Comparison of ENCODE assay signal across 8 cellular contexts in genomic region chrX:119573840-119574393, GRCh38. TPM values are rescaled to one million over a fixed set of nuclear protein-coding genes. Genes with fewer than 3 reads are reported as not detected.
DNase-seq lines count a peak whose midpoint lies in the region; ATAC-seq and TF ChIP-seq lines count a peak whose summit lies in the region.

No MANE protein-coding gene starts in this region.

- BruUV-seq in Calu3 (replicated peaks; lab: Mats Ljungman, UMichigan), result no TSS peak

- peaks cover 11% of the 10 kb centered on the region for H3K4me1 Mint-ChIP-seq in Calu3 (ENCODE audit: low read depth, unreplicated experiment)
- H3K4me1 Mint-ChIP-seq in activated T-helper 1 cell treated with anti-CD3 and anti-CD28 coated beads, Interleukin-12 subunit alpha, Interleukin-12 subunit beta, Interleukin-2, Interleukin-4 antibody, amounts not matched to agents 30 ng/mL and 10 ng/mL and 1 ng/mL, durations not matched to agents 14 hours and 24 hours and 36 hours (ENCODE audit: low read depth), result peaks cover 19% of the 10 kb centered on the region
- H3K4me1 Mint-ChIP-seq in osteocyte (ENCODE audit: unreplicated experiment), result peaks cover 6% of the 10 kb centered on the region

- peak overlapping the region; percentile 92 for H3K4me3 Mint-ChIP-seq in Calu3 (ENCODE audit: low read depth, unreplicated experiment)
- peak overlapping the region; percentile 86 for H3K4me3 Mint-ChIP-seq in activated T-helper 1 cell treated with anti-CD3 and anti-CD28 coated beads, Interleukin-12 subunit alpha, Interleukin-12 subunit beta, Interleukin-2, Interleukin-4 antibody, amounts not matched to agents 30 ng/mL and 10 ng/mL and 1 ng/mL, durations not matched to agents 14 hours and 24 hours and 36 hours
- H3K4me3 Mint-ChIP-seq in osteocyte (ENCODE audit: unreplicated experiment), result peak overlapping the region; percentile 83

- H3K9me3 Mint-ChIP-seq in Calu3 (ENCODE audit: low read depth, unreplicated experiment) (no peaks in the 10 kb centered on the region), osteocyte (ENCODE audit: unreplicated experiment) (peaks cover 7% of the 10 kb centered on the region)
- no peaks in the 10 kb centered on the region for H3K9me3 Mint-ChIP-seq in activated T-helper 1 cell treated with anti-CD3 and anti-CD28 coated beads, Interleukin-12 subunit alpha, Interleukin-12 subunit beta, Interleukin-2, Interleukin-4 antibody, amounts not matched to agents 30 ng/mL and 10 ng/mL and 1 ng/mL, durations not matched to agents 14 hours and 24 hours and 36 hours

- H3K27ac Mint-ChIP-seq in Calu3 (ENCODE audit: unreplicated experiment) (peak overlapping the region; percentile 93), osteocyte (ENCODE audit: unreplicated experiment) (peak overlapping the region; percentile 94)
- peak overlapping the region; percentile 66 for H3K27ac Mint-ChIP-seq in activated T-helper 1 cell treated with anti-CD3 and anti-CD28 coated beads, Interleukin-12 subunit alpha, Interleukin-12 subunit beta, Interleukin-2, Interleukin-4 antibody, amounts not matched to agents 30 ng/mL and 10 ng/mL and 1 ng/mL, durations not matched to agents 14 hours and 24 hours and 36 hours

- CTCF ChIA-PET in Calu3 (lab: Charles Lee), result interaction anchor here (1.1 to 1.5 kb wide), 2 partner anchors 9 to 62 kb away, joined by 3 to 5 read pairs; no protein-coding TSS in a partner anchor

- intact Hi-C loops in Calu3 (cut with micrococcal nuclease; ENCODE audit: unreplicated experiment), result no loop called here
- intact Hi-C loops in activated T-helper 1 cell treated with anti-CD3 and anti-CD28 coated beads, Interleukin-12 subunit alpha, Interleukin-12 subunit beta, Interleukin-2, Interleukin-4 antibody, amounts not matched to agents 30 ng/mL and 10 ng/mL and 1 ng/mL, durations not matched to agents 14 hours and 24 hours and 36 hours (cut with micrococcal nuclease), result loop anchor here (1.0 to 5.0 kb wide), 7 partner anchors 9 to 368 kb away; partner anchors contain the start of genes NKAP, NKRF, SEPTIN6 and STEEP1

- ATAC-seq in GM19395 (IDR thresholded peaks at IDR 0.05; ENCODE audit: unreplicated experiment), result peak; percentile 73

- H3K36me3 Mint-ChIP-seq in Calu3 (ENCODE audit: insufficient read depth, unreplicated experiment), result peaks cover 19% of the 10 kb centered on the region
- peaks cover 3% of the 10 kb centered on the region for H3K36me3 Mint-ChIP-seq in activated T-helper 1 cell treated with anti-CD3 and anti-CD28 coated beads, Interleukin-12 subunit alpha, Interleukin-12 subunit beta, Interleukin-2, Interleukin-4 antibody, amounts not matched to agents 30 ng/mL and 10 ng/mL and 1 ng/mL, durations not matched to agents 14 hours and 24 hours and 36 hours (ENCODE audit: low read depth)
- H3K36me3 Mint-ChIP-seq in osteocyte (ENCODE audit: unreplicated experiment), result no peaks in the 10 kb centered on the region

- DNase-seq in Calu3 (no peak), HT-29 (ENCODE audit: low spot score) (peak; percentile 23), glomerular visceral epithelial cell (ENCODE audit: extremely low spot score) (peak; percentile 38), osteocyte (ENCODE audit: extremely low spot score, unreplicated experiment) (no peak), cortex of kidney (lab: John Stamatoyannopoulos, UW) (no peak), NCI-H2196 treated with DMSO at 0.1 percent for 48 hours (lab: John Stamatoyannopoulos, UW; ENCODE audit: unreplicated experiment) (no peak)
- no peak for DNase-seq in activated T-helper 1 cell treated with anti-CD3 and anti-CD28 coated beads, Interleukin-12 subunit alpha, Interleukin-12 subunit beta, Interleukin-2, Interleukin-4 antibody, amounts not matched to agents 30 ng/mL and 10 ng/mL and 1 ng/mL, durations not matched to agents 14 hours and 24 hours and 36 hours (ENCODE audit: low spot score)

- no peaks in the 10 kb centered on the region for H3K27me3 Mint-ChIP-seq in Calu3 (ENCODE audit: unreplicated experiment)
- peaks cover 2% of the 10 kb centered on the region for H3K27me3 Mint-ChIP-seq in activated T-helper 1 cell treated with anti-CD3 and anti-CD28 coated beads, Interleukin-12 subunit alpha, Interleukin-12 subunit beta, Interleukin-2, Interleukin-4 antibody, amounts not matched to agents 30 ng/mL and 10 ng/mL and 1 ng/mL, durations not matched to agents 14 hours and 24 hours and 36 hours (ENCODE audit: insufficient read depth)
- H3K27me3 Mint-ChIP-seq in osteocyte (ENCODE audit: unreplicated experiment), result no peaks in the 10 kb centered on the region

- TF ChIP-seq CTCF in Calu3 (IDR thresholded peaks at IDR 0.05; ENCODE audit: unreplicated experiment), result no peak
- no peak for TF ChIP-seq CTCF in osteocyte (IDR thresholded peaks at IDR 0.05)

RNA-seq across cellular contexts. Expression of gene UBE2A, which starts 0.4 kb away (rescaled TPM):
- total RNA-seq in Calu3 (2022) (64.2 and 65.0 TPM in 2 replicates), osteocyte (66.5 and 68.2 TPM in 2 replicates)
- total RNA-seq in HT-29 (2014; rRNA removed; shearing (Covaris generic)), result 22.6 and 26.2 TPM in 2 replicates
- total RNA-seq in activated T-helper 1 cell treated with anti-CD3 and anti-CD28 coated beads, Interleukin-12 subunit alpha, Interleukin-12 subunit beta, Interleukin-2, Interleukin-4 antibody, amounts not matched to agents 30 ng/mL and 10 ng/mL and 1 ng/mL, durations not matched to agents 14 hours and 24 hours and 36 hours, result 60.1 and 61.3 TPM in 2 replicates

RNA-seq across cellular contexts. Expression of gene STEEP1, which starts 8.7 kb away (rescaled TPM):
- 30.4 and 36.8 TPM in 2 replicates for total RNA-seq in Calu3 (2022)
- 38.0 and 38.3 TPM in 2 replicates for total RNA-seq in HT-29 (2014; rRNA removed; shearing (Covaris generic))
- total RNA-seq in activated T-helper 1 cell treated with anti-CD3 and anti-CD28 coated beads, Interleukin-12 subunit alpha, Interleukin-12 subunit beta, Interleukin-2, Interleukin-4 antibody, amounts not matched to agents 30 ng/mL and 10 ng/mL and 1 ng/mL, durations not matched to agents 14 hours and 24 hours and 36 hours, result 25.0 and 25.9 TPM in 2 replicates
- 26.0 and 26.2 TPM in 2 replicates for total RNA-seq in osteocyte

RNA-seq across cellular contexts. Expression of gene NKRF, which starts 32.3 kb away (rescaled TPM):
- total RNA-seq in Calu3 (2022), result 17.8 and 18.0 TPM in 2 replicates
- 6.9 and 7.8 TPM in 2 replicates for total RNA-seq in HT-29 (2014; rRNA removed; shearing (Covaris generic))
- total RNA-seq in activated T-helper 1 cell treated with anti-CD3 and anti-CD28 coated beads, Interleukin-12 subunit alpha, Interleukin-12 subunit beta, Interleukin-2, Interleukin-4 antibody, amounts not matched to agents 30 ng/mL and 10 ng/mL and 1 ng/mL, durations not matched to agents 14 hours and 24 hours and 36 hours, result 26.8 and 29.0 TPM in 2 replicates
- 10.3 and 10.6 TPM in 2 replicates for total RNA-seq in osteocyte

Comparison
In these comparisons a context has a peak if more than half of its experiments do, and no peak if none do; other contexts are left out.
1. DNase-seq: peak in HT-29 (single experiment) and glomerular visceral epithelial cell (single experiment); none in Calu3 (single experiment), activated T-helper 1 cell treated with anti-CD3 and anti-CD28 coated beads, Interleukin-12 subunit alpha, Interleukin-12 subunit beta, Interleukin-2, Interleukin-4 antibody, amounts not matched to agents 30 ng/mL and 10 ng/mL and 1 ng/mL, durations not matched to agents 14 hours and 24 hours and 36 hours (single experiment), osteocyte (single experiment), cortex of kidney (single experiment) and NCI-H2196 treated with DMSO at 0.1 percent for 48 hours (single experiment).
2. Peak in every context shown above with its lines, with median percentiles within 50 percentile points of each other: H3K27ac Mint-ChIP-seq and H3K4me3 Mint-ChIP-seq.